ENCODE assay signal across 8 cellular contexts in genomic region chr4:2963185-2964076, GRCh38. TPM values are rescaled to one million over a fixed set of nuclear protein-coding genes. Genes with fewer than 3 reads are reported as not detected.
DNase-seq lines count a peak whose midpoint lies in the region; ATAC-seq and TF ChIP-seq lines count a peak whose summit lies in the region.

Gene GRK4 (plus strand): TSS chr4:2963571. CDS start chr4:2964071, 500 bp downstream.
Gene NOP14 (minus strand): TSS chr4:2963406. CDS start chr4:2963319, 87 bp downstream.

- H3K27me3 ChIP-seq in BE2C, result no peaks in the 10 kb centered on the region
- H3K27me3 ChIP-seq in kidney epithelial cell (ENCODE audit: control insufficient read depth, insufficient read depth, low read length), result no peaks in the 10 kb centered on the region

- no peaks in the 10 kb centered on the region for H3K4me1 ChIP-seq in BE2C

- ATAC-seq in HG03432 (IDR thresholded peaks at IDR 0.05; ENCODE audit: unreplicated experiment), result peak; percentile 92

- peak; percentile 88 for TF ChIP-seq POLR2A in GM19193 (IDR thresholded peaks at IDR 0.05; ENCODE audit: extremely low read depth, insufficient read depth, insufficient read length)

- H3K36me3 ChIP-seq in BE2C (peaks cover 25% of the 10 kb centered on the region), kidney epithelial cell (ENCODE audit: control insufficient read depth, insufficient read depth, low read length) (no peaks in the 10 kb centered on the region)

- H3K4me3 ChIP-seq in BE2C (ENCODE audit: low read depth, low read length) (peak within 1 kb of the TSS; percentile 84), kidney epithelial cell (ENCODE audit: low read depth, low read length) (peak within 1 kb of the TSS; percentile 58)

- peak; percentile 99 for DNase-seq in BE2C
- DNase-seq in NCI-H446 treated with DMSO at 0.1 percent for 48 hours (lab: John Stamatoyannopoulos, UW), result peak; percentile 89
- peak; percentile 96 for DNase-seq in activated CD4-positive, alpha-beta T cell treated with anti-CD3 and anti-CD28 coated beads for 1 hour
- peak; percentile 97 for DNase-seq in cerebellum (ENCODE audit: low spot score)
- peak; percentile 92 for DNase-seq in kidney epithelial cell (ENCODE audit: low read depth)
- peak; percentile 98 for DNase-seq in stimulated activated CD4-positive, alpha-beta T cell treated with anti-CD3 and anti-CD28 coated beads, Interleukin-15, amount 100 ng/mL, for 24 hours

- TF ChIP-seq CTCF in BE2C (IDR thresholded peaks at IDR 0.05; ENCODE audit: low read depth, low read length) (peak; percentile 11; the same call in 1 of the 2 replicates), kidney epithelial cell (IDR thresholded peaks at IDR 0.05; ENCODE audit: insufficient read depth, low read length, poor library complexity, severe bottlenecking) (peak; percentile 16)

- H3K9me3 ChIP-seq in BE2C, result no peaks in the 10 kb centered on the region

RNA-seq across cellular contexts. Expression of gene GRK4, which starts in this region (rescaled TPM):
- 3.8 TPM for polyA plus RNA-seq in BE2C (2012; ENCODE audit: insufficient read depth, insufficient read length, low read depth)
- 26.5 TPM for total RNA-seq in cerebellum
- total RNA-seq in kidney epithelial cell, result 6.3 and 10.7 TPM in 2 replicates

RNA-seq across cellular contexts. Expression of gene NOP14, which starts in this region (rescaled TPM):
- polyA plus RNA-seq in BE2C (2012; ENCODE audit: insufficient read depth, insufficient read length, low read depth), result 44.8 TPM
- total RNA-seq in cerebellum (7.1 TPM), kidney epithelial cell (35.2 and 35.4 TPM in 2 replicates)

Comparison
In these comparisons a context has a peak if more than half of its experiments do, and no peak if none do; other contexts are left out.
1. Peak in every context shown above with its lines: DNase-seq, ATAC-seq and H3K4me3 ChIP-seq.